In the genomic region with DNA sequence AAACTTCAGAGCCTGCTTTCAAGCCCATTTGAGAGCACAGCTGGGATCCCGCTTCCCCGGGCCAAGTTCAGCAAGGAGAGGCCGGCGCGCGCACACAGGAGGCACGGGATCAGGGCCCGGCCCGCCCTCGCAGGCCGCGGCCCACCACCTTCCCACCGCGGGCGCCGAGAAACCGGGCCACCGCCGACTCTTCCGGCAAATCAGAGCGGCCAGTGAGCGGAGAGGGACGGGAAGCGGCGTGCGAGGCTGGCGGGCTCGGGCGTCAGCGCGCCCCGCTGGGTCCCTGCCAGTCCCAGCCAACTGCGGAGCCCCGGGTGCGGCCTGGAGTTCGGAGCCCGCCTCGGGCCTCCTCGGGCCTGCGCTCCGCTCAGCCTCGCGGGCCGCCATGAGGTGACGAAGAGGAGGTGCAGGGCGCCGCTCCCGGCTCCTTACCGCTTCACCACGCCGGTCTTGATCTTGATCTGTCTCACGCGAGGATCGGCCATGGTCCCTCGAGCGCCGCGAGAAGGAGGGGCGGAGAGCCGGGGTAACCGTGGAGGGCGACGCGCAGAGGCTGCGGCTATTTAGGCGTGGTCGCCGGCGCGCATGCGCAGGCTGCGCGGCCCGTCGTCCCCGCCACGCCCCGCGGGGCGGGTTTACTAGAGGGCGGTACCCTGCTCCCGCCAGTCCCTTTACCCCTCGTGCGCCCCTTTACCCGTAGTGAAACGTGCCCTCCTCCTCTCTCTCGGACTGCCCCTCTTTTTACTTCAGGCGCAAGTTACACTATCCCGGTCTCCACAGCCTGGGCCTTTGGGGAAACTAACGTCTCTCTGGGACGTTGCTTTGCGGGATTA, we compare ENCODE assay signal across 8 cellular contexts. TPM values are rescaled to one million over a fixed set of nuclear protein-coding genes. Genes with fewer than 3 reads are reported as not detected.
DNase-seq lines count a peak whose midpoint lies in the region; ATAC-seq and TF ChIP-seq lines count a peak whose summit lies in the region.

A gene with protein sequence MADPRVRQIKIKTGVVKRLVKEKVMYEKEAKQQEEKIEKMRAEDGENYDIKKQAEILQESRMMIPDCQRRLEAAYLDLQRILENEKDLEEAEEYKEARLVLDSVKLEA (minus strand): TSS at position 567 of the 833 bp plus-strand sequence. CDS start 82 bp downstream, at position 485.

- peaks cover 42% of the 10 kb centered on the region for H3K4me1 Mint-ChIP-seq in osteocyte (ENCODE audit: unreplicated experiment)

- no peaks in the 10 kb centered on the region for H3K9me3 ChIP-seq in thoracic aorta

- H3K27me3 Mint-ChIP-seq in osteocyte (ENCODE audit: unreplicated experiment): no peaks in the 10 kb centered on the region

- no peaks in the 10 kb centered on the region for H3K36me3 ChIP-seq in thoracic aorta

- H3K36me3 Mint-ChIP-seq in activated naive CD4-positive, alpha-beta T cell treated with anti-CD3 and anti-CD28 coated beads, Interleukin-2, amount 50 U/mL, for 72 hours: peaks cover 25 to 31% of the 10 kb centered on the region in 2 donors
- peaks cover 14% of the 10 kb centered on the region for H3K36me3 Mint-ChIP-seq in osteocyte (ENCODE audit: unreplicated experiment)

- DNase-seq in GM12865 (ENCODE audit: low read depth) (peak; percentile 96), NCI-H1092 treated with DMSO at 0.1 percent for 48 hours (lab: John Stamatoyannopoulos, UW) (peak; percentile 87), SKM-1 (lab: John Stamatoyannopoulos, UW; ENCODE audit: unreplicated experiment) (peak; percentile 57), glomerular visceral epithelial cell (ENCODE audit: extremely low spot score) (peak; percentile 96), osteocyte (ENCODE audit: extremely low spot score, unreplicated experiment) (peak; percentile 96), thoracic aorta (ENCODE audit: low spot score) (peak; percentile 43)
- DNase-seq in activated naive CD4-positive, alpha-beta T cell treated with anti-CD3 and anti-CD28 coated beads, Interleukin-2, amount 50 U/mL, for 72 hours (ENCODE audit: low spot score in 2 of 2): peak; percentile 89 to 93

- H3K27ac ChIP-seq in thoracic aorta: peak within 1 kb of the TSS; percentile 95 to 96

- ATAC-seq in HG02623 (IDR thresholded peaks at IDR 0.05; ENCODE audit: unreplicated experiment): peak; percentile 86
- ATAC-seq in activated naive CD4-positive, alpha-beta T cell treated with anti-CD3 and anti-CD28 coated beads, Interleukin-2, amount 50 U/mL, for 72 hours: peak; percentile 81 to 94
- ATAC-seq in thoracic aorta (ENCODE audit: insufficient number of reproducible peaks, low FRiP score, low read depth): peak; percentile 79

- no peaks in the 10 kb centered on the region for H3K9me3 Mint-ChIP-seq in activated naive CD4-positive, alpha-beta T cell treated with anti-CD3 and anti-CD28 coated beads, Interleukin-2, amount 50 U/mL, for 72 hours
- H3K9me3 Mint-ChIP-seq in osteocyte (ENCODE audit: unreplicated experiment): no peaks in the 10 kb centered on the region

- no peaks in the 10 kb centered on the region for H3K27me3 ChIP-seq in thoracic aorta (replicated peaks; ENCODE audit: insufficient read depth)

- peaks cover 17 to 32% of the 10 kb centered on the region in 2 donors for H3K4me1 ChIP-seq in thoracic aorta (ENCODE audit: control insufficient read depth in 1 of 2, low read depth in 2 of 2)

- H3K4me3 ChIP-seq in GM12865 (ENCODE audit: low read depth, low read length): peak within 1 kb of the TSS; percentile 89
- H3K4me3 ChIP-seq in thoracic aorta: peak within 1 kb of the TSS; percentile 93

- peak within 1 kb of the TSS; percentile 90 for H3K4me3 Mint-ChIP-seq in osteocyte (ENCODE audit: unreplicated experiment)

- H3K27ac Mint-ChIP-seq in activated naive CD4-positive, alpha-beta T cell treated with anti-CD3 and anti-CD28 coated beads, Interleukin-2, amount 50 U/mL, for 72 hours: peak within 1 kb of the TSS; percentile 95 to 97
- H3K27ac Mint-ChIP-seq in osteocyte (ENCODE audit: unreplicated experiment): peak within 1 kb of the TSS; percentile 96

- TF ChIP-seq CTCF in GM12865 (IDR thresholded peaks at IDR 0.05; ENCODE audit: insufficient read depth, low read depth, low read length, missing control alignments) (peak; percentile 13), osteocyte (IDR thresholded peaks at IDR 0.05) (peak; percentile 39), thoracic aorta (IDR thresholded peaks at IDR 0.05) (peak; percentile 44)

RNA-seq across cellular contexts. Expression of the gene that starts here (rescaled TPM):
- total RNA-seq in activated naive CD4-positive, alpha-beta T cell treated with anti-CD3 and anti-CD28 coated beads, Interleukin-2, amount 50 U/mL, for 72 hours: 100 to 1,000 TPM; 141 to 174 TPM
- 164 and 168 TPM in 2 replicates for total RNA-seq in osteocyte
- 10 to 100 TPM; 70.0 TPM for total RNA-seq in thoracic aorta

Comparison
In these comparisons a context has a peak if more than half of its experiments do, and no peak if none do; other contexts are left out.
1. Peak in every context shown above with its lines: DNase-seq, ATAC-seq, H3K4me3 ChIP-seq and H3K27ac ChIP-seq.
2. DNase-seq: peak in every context shown above with its lines; median percentile 96 in GM12865; 96 in glomerular visceral epithelial cell; 96 in osteocyte; 91 in activated naive CD4-positive, alpha-beta T cell treated with anti-CD3 and anti-CD28 coated beads, Interleukin-2, amount 50 U/mL, for 72 hours; 87 in NCI-H1092 treated with DMSO at 0.1 percent for 48 hours; 57 in SKM-1; 43 in thoracic aorta.